13 cellular contexts compared by ENCODE assay signal in the genomic region with DNA sequence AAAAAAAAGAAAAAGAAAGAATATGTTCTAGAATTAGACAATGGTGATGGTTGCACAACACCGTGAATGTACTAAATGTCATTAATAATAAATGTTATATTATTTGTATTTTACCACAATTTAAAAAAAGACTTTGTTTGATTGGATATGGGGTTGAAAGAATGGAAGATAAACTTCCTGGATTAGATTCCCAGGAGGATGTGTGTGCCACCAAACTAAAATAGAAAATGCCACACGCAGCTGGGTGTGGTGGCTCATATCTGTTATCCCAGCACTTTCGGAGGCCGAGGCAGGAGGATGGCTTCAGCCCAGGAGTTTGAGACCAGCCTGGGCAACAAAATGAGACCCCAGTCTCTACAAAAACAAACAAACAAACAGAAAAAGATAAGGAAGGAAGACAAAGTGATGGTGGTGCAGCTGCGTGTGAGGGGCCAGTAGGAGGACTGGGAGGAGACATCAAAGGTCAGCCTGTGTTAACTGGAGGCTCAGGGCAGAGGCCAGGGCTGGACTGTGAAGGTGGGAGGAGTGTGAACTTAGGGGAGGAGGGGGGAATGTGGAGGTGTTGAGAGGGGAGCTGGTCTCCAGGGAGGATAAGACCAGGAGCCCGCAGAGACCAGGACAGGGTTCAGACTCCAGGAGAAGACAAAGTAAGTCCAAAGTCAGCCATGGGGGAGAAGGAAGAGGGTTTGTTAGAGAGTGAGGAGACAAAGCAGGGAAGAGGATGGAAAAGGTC. TPM values are rescaled to one million over a fixed set of nuclear protein-coding genes. Genes with fewer than 3 reads are reported as not detected.
DNase-seq lines count a peak whose midpoint lies in the region; ATAC-seq, FAIRE-seq and TF ChIP-seq lines count a peak whose summit lies in the region.
"Had no signal": no experiment of that assay in that cellular context is flagged by ENCODE, and none has a peak within 500 bp of the region (broad histone marks: within the 10 kb centered on the region; RNA-seq: fewer than 3 reads in every experiment).

No MANE protein-coding gene starts in this region.

- no peak overlapping the region for H2BK12ac ChIP-seq in H9 (ENCODE audit: insufficient read length, low read depth, low read length)

- no peak overlapping the region for H3K4ac ChIP-seq in H9 (ENCODE audit: low read depth, low read length)

- no peak overlapping the region for H3K56ac ChIP-seq in H9 (ENCODE audit: insufficient read length, low read depth, low read length)

- H3K9ac ChIP-seq in H9 (ENCODE audit: extremely low read depth, insufficient read length, low read length) (no peak overlapping the region), kidney (ENCODE audit: low read length in 2 of 2) (no peak overlapping the region)

- H3T11ph ChIP-seq in H9 (ENCODE audit: low read length): no peak overlapping the region

- H3K36me3 Mint-ChIP-seq in H9 (ENCODE audit: insufficient read depth in 1 of 3, low read depth in 3 of 3) (no peaks in the 10 kb centered on the region), Calu3 (ENCODE audit: insufficient read depth, unreplicated experiment) (peaks cover 11% of the 10 kb centered on the region)
- peaks cover 63% of the 10 kb centered on the region for H3K36me3 Mint-ChIP-seq in activated naive CD8-positive, alpha-beta T cell treated with anti-CD3 and anti-CD28 coated beads for 36 hours
- peaks cover 26% of the 10 kb centered on the region for H3K36me3 Mint-ChIP-seq in stimulated activated effector memory CD8-positive, alpha-beta T cell treated with anti-CD3 and anti-CD28 coated beads, Interleukin-12 subunit alpha, Interleukin-12 subunit beta, amount 100 ng/mL, for 72 hours

- H3K4me1 Mint-ChIP-seq in H9 (peaks cover 4 to 8% of the 10 kb centered on the region in 2 experiments; a peak in 2 of 4 replicates), Calu3 (ENCODE audit: low read depth, unreplicated experiment) (peaks cover 21% of the 10 kb centered on the region)
- peaks cover 80% of the 10 kb centered on the region for H3K4me1 Mint-ChIP-seq in activated naive CD8-positive, alpha-beta T cell treated with anti-CD3 and anti-CD28 coated beads for 36 hours
- H3K4me1 Mint-ChIP-seq in stimulated activated effector memory CD8-positive, alpha-beta T cell treated with anti-CD3 and anti-CD28 coated beads, Interleukin-12 subunit alpha, Interleukin-12 subunit beta, amount 100 ng/mL, for 72 hours: peaks cover 51% of the 10 kb centered on the region

- intact Hi-C loops in kidney (cut with DNase I): no loop called here
- intact Hi-C loops in Calu3 (cut with micrococcal nuclease; ENCODE audit: unreplicated experiment): no loop called here

- TF ChIP-seq CTCF in H9 (conservative IDR thresholded peaks at IDR 0.05) (no peak), kidney (IDR thresholded peaks at IDR 0.05; ENCODE audit: borderline replicate concordance, extremely low read depth, insufficient read depth) (no peak), Calu3 (IDR thresholded peaks at IDR 0.05; ENCODE audit: unreplicated experiment) (no peak)

- no peak overlapping the region for H4K8ac ChIP-seq in H9 (replicated peaks; ENCODE audit: insufficient read length, low read depth, low read length)

- H2AK5ac ChIP-seq in H9 (ENCODE audit: insufficient read length, low read length): no peak overlapping the region

- no CpG with 5 or more reads among the region's 6 CpGs for WGBS in H9 (ENCODE audit: extremely low coverage, insufficient read length, low lambda C conversion rate)
- WGBS in small intestine, 3 donors: 76 to 85% (median 79%) methylated on average over 6 of the region's 6 CpGs

- CTCF ChIA-PET in Calu3 (lab: Charles Lee): interaction anchor here (0.6 to 0.7 kb wide), 2 partner anchors 13 to 53 kb away, joined by 3 to 7 read pairs; no protein-coding TSS in a partner anchor

- H3K4me2 ChIP-seq in H9 (ENCODE audit: insufficient read depth, insufficient read length, low read length): no peak overlapping the region

- BruUV-seq in Calu3 (replicated peaks; lab: Mats Ljungman, UMichigan): no TSS peak

- no peaks in the 10 kb centered on the region for H3K79me1 ChIP-seq in H9 (ENCODE audit: insufficient read depth, low read depth, low read length, poor library complexity, severe bottlenecking)

- H3K27ac ChIP-seq in H9 (ENCODE audit: insufficient read length, low read depth, low read length) (no peak overlapping the region), kidney (ENCODE audit: low read depth in 2 of 2, low read length in 2 of 2) (peak overlapping the region; percentile 55 to 63), small intestine (ENCODE audit: low read depth in 1 of 2, low read length in 1 of 2) (peak overlapping the region in 1 of 2 donors; percentile 12)
- H3K27ac ChIP-seq: GM23248 had no signal

- H3K79me2 ChIP-seq in H9 (ENCODE audit: insufficient read depth, low read length): no peaks in the 10 kb centered on the region

- H3K4me3 Mint-ChIP-seq in H9: no peak overlapping the region
- peak overlapping the region; percentile 87 for H3K4me3 Mint-ChIP-seq in activated naive CD8-positive, alpha-beta T cell treated with anti-CD3 and anti-CD28 coated beads for 36 hours
- peak overlapping the region; percentile 68 for H3K4me3 Mint-ChIP-seq in stimulated activated effector memory CD8-positive, alpha-beta T cell treated with anti-CD3 and anti-CD28 coated beads, Interleukin-12 subunit alpha, Interleukin-12 subunit beta, amount 100 ng/mL, for 72 hours
- H3K4me3 Mint-ChIP-seq in Calu3 (ENCODE audit: low read depth, unreplicated experiment): no peak overlapping the region

- H3K4me1 ChIP-seq in H9 (ENCODE audit: insufficient read depth, low read length) (no peaks in the 10 kb centered on the region), kidney (ENCODE audit: control insufficient read depth in 1 of 2, insufficient read depth in 1 of 2, low read depth in 1 of 2, low read length in 2 of 2) (peaks cover 0 to 11% of the 10 kb centered on the region in 2 donors), small intestine (ENCODE audit: control insufficient read depth in 2 of 2, insufficient read depth in 1 of 2, low read depth in 1 of 2, low read length in 1 of 2) (peaks cover 0 to 2% of the 10 kb centered on the region in 2 donors)

- H3K23ac ChIP-seq in H9 (ENCODE audit: insufficient read length, low read depth, low read length): no peak overlapping the region

- H2AFZ ChIP-seq in H9 (ENCODE audit: low read length): no peak overlapping the region

- H3K14ac ChIP-seq in H9 (ENCODE audit: insufficient read depth, low read length): no peak overlapping the region

- H3K9me3 ChIP-seq in H9 (ENCODE audit: control insufficient read depth, low read depth, low read length) (no peaks in the 10 kb centered on the region), kidney (ENCODE audit: control insufficient read depth in 1 of 2, low read length in 2 of 2) (no peaks in the 10 kb centered on the region), small intestine (ENCODE audit: control insufficient read depth, low read depth) (no peaks in the 10 kb centered on the region)

- H3K4me3 ChIP-seq in kidney (ENCODE audit: low read length in 2 of 2) (peak overlapping the region in 1 of 2 donors; percentile 23), small intestine (ENCODE audit: low read depth in 1 of 2, low read length in 2 of 2) (no peak overlapping the region)

- no peak overlapping the region for H4K91ac ChIP-seq in H9 (ENCODE audit: insufficient read length, low read depth, low read length)

- DNase-seq in H9 (no peak), kidney (peak; percentile 57), small intestine (no peak), Calu3 (no peak), cerebellum (ENCODE audit: low spot score) (no peak)
- no peak for DNase-seq in activated naive CD8-positive, alpha-beta T cell treated with anti-CD3 and anti-CD28 coated beads for 36 hours
- DNase-seq in stimulated activated effector memory CD8-positive, alpha-beta T cell treated with anti-CD3 and anti-CD28 coated beads, Interleukin-12 subunit alpha, Interleukin-12 subunit beta, amount 100 ng/mL, for 72 hours (ENCODE audit: low spot score in 2 of 2): no peak
- DNase-seq: activated CD4-positive, alpha-beta T cell treated with anti-CD3 and anti-CD28 coated beads, Interleukin-2, amount 50 U/mL, for 48 hours; activated naive CD4-positive, alpha-beta T cell treated with anti-CD3 and anti-CD28 coated beads, Interleukin-2, amount 50 U/mL, for 16 hours; effector CD4-positive, alpha-beta T cell; GM23248; NCI-H1092; NCI-H82 had no signal

- H4K5ac ChIP-seq in H9 (ENCODE audit: insufficient read length, low read depth, low read length): no peak overlapping the region

- H3K18ac ChIP-seq in H9 (ENCODE audit: insufficient read length, low read depth, low read length): no peak overlapping the region

- peaks cover 4% of the 10 kb centered on the region; the same call in 1 of the 2 replicates for H3K27me3 Mint-ChIP-seq in H9 (ENCODE audit: low read depth)
- no peaks in the 10 kb centered on the region for H3K27me3 Mint-ChIP-seq in activated naive CD8-positive, alpha-beta T cell treated with anti-CD3 and anti-CD28 coated beads for 36 hours
- H3K27me3 Mint-ChIP-seq in Calu3 (ENCODE audit: unreplicated experiment): no peaks in the 10 kb centered on the region

- H3K27me3 ChIP-seq in H9 (ENCODE audit: insufficient read depth, low read length): no peaks in the 10 kb centered on the region
- no peaks in the 10 kb centered on the region for H3K27me3 ChIP-seq in small intestine (ENCODE audit: control insufficient read depth in 2 of 2, insufficient read depth in 2 of 2, low read length in 2 of 2)

- no peak overlapping the region for H2BK15ac ChIP-seq in H9 (ENCODE audit: low read depth, low read length)

- H3K36me3 ChIP-seq in kidney (ENCODE audit: control insufficient read depth in 1 of 2, insufficient read depth in 2 of 2, low read length in 2 of 2): no peaks in the 10 kb centered on the region
- H3K36me3 ChIP-seq in small intestine (ENCODE audit: control insufficient read depth in 2 of 2, insufficient read depth in 2 of 2, low read length in 2 of 2): no peaks in the 10 kb centered on the region

- ATAC-seq in stimulated activated effector memory CD8-positive, alpha-beta T cell treated with anti-CD3 and anti-CD28 coated beads, Interleukin-12 subunit alpha, Interleukin-12 subunit beta, amount 100 ng/mL, for 72 hours: no peak

- H2BK20ac ChIP-seq in H9 (ENCODE audit: low read depth, low read length, poor library complexity, severe bottlenecking): no peak overlapping the region

- H3K27ac Mint-ChIP-seq in H9: peak overlapping the region in 2 of 3 experiments; percentile 24 to 34; a peak in 2 of 7 replicates
- H3K27ac Mint-ChIP-seq in activated naive CD8-positive, alpha-beta T cell treated with anti-CD3 and anti-CD28 coated beads for 36 hours: peak overlapping the region; percentile 96
- H3K27ac Mint-ChIP-seq in stimulated activated effector memory CD8-positive, alpha-beta T cell treated with anti-CD3 and anti-CD28 coated beads, Interleukin-12 subunit alpha, Interleukin-12 subunit beta, amount 100 ng/mL, for 72 hours: peak overlapping the region; percentile 86
- H3K27ac Mint-ChIP-seq in Calu3 (ENCODE audit: unreplicated experiment): no peak overlapping the region

- H3K9me3 Mint-ChIP-seq in H9 (no peaks in the 10 kb centered on the region; a peak in 1 of 5 replicates), Calu3 (ENCODE audit: low read depth, unreplicated experiment) (no peaks in the 10 kb centered on the region)
- no peaks in the 10 kb centered on the region for H3K9me3 Mint-ChIP-seq in activated naive CD8-positive, alpha-beta T cell treated with anti-CD3 and anti-CD28 coated beads for 36 hours
- no peaks in the 10 kb centered on the region for H3K9me3 Mint-ChIP-seq in stimulated activated effector memory CD8-positive, alpha-beta T cell treated with anti-CD3 and anti-CD28 coated beads, Interleukin-12 subunit alpha, Interleukin-12 subunit beta, amount 100 ng/mL, for 72 hours

- H2BK5ac ChIP-seq in H9 (ENCODE audit: insufficient read length, low read length): no peak overlapping the region

- no peaks in the 10 kb centered on the region for H3K23me2 ChIP-seq in H9 (ENCODE audit: insufficient read length, low read depth, low read length, poor library complexity, severe bottlenecking)

- FAIRE-seq in kidney (lab: Jason Lieb, UNC) (no peak), small intestine (lab: Jason Lieb, UNC) (no peak)

- no peak overlapping the region for H2BK120ac ChIP-seq in H9 (ENCODE audit: low read depth, low read length, poor library complexity, severe bottlenecking)

- no peaks in the 10 kb centered on the region for H4K20me1 ChIP-seq in H9 (ENCODE audit: control insufficient read depth, insufficient read depth, insufficient read length)

RNA-seq across cellular contexts. Expression of gene PECAM1, which starts 4.1 kb away (rescaled TPM):
- total RNA-seq in H9 (2021): 0.15 and 0.17 TPM in 2 replicates
- total RNA-seq in activated naive CD8-positive, alpha-beta T cell treated with anti-CD3 and anti-CD28 coated beads for 36 hours: 10 to 100 TPM; 35.6 to 37.6 TPM
- total RNA-seq in kidney: 321 TPM
- polyA plus RNA-seq in kidney (ENCODE audit: insufficient read depth, low read depth, low replicate concordance): 44.3 TPM
- 10 to 100 TPM in 1 of 3 donors, 1 to 10 TPM in 2; 1.1 to 85.1 (median 8.4) TPM for polyA plus RNA-seq in small intestine
- total RNA-seq in Calu3 (2022): not detected in 2 replicates
- 6.8 TPM for total RNA-seq in cerebellum
- total RNA-seq: GM23248 had no signal

Comparison
In these comparisons a context has a peak if more than half of its experiments do, and no peak if none do; other contexts are left out.
1. H3K4me3 Mint-ChIP-seq: peak in activated naive CD8-positive, alpha-beta T cell treated with anti-CD3 and anti-CD28 coated beads for 36 hours (single experiment) and stimulated activated effector memory CD8-positive, alpha-beta T cell treated with anti-CD3 and anti-CD28 coated beads, Interleukin-12 subunit alpha, Interleukin-12 subunit beta, amount 100 ng/mL, for 72 hours (single experiment); none in H9 (0 of 2) and Calu3 (single experiment).